ENCODE assay signal across 10 cellular contexts in the genomic region with DNA sequence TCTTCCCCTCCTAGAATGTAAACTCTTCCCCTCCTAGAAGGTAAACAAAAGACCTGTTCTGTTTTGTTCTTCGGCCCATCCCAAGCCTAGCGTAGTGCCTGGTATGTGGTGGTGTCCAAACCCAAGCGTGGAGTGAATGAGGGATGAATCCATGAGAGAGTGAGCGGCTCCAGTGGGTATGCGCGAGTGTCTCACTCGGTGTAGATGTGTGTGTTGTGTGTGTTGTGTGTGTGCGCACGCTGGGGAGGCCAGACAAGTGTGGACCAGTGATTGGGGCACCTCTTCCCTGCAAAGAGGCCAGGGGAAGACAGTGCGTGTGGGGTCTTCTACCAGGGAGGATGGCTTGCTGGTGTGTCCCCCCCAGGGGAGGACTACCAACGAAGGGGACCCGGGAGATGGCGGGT. TPM values are rescaled to one million over a fixed set of nuclear protein-coding genes. Genes with fewer than 3 reads are reported as not detected.
A peak's percentile ranks its signal among the peaks of the same experiment; 100 is the strongest.
DNase-seq lines count a peak whose midpoint lies in the region; ATAC-seq and TF ChIP-seq lines count a peak whose summit lies in the region.
"Had no signal": no experiment of that assay in that cellular context is flagged by ENCODE, and none has a peak within 500 bp of the region (broad histone marks: within the 10 kb centered on the region; RNA-seq: fewer than 3 reads in every experiment).

No MANE protein-coding gene starts in this region.

- no peak overlapping the region for H3K27ac Mint-ChIP-seq in stimulated activated naive CD8-positive, alpha-beta T cell treated with anti-CD3 and anti-CD28 coated beads, Interleukin-15, Interleukin-2, amounts not matched to agents 100 ng/mL and 50 ng/mL, for 24 hours
- H3K27ac Mint-ChIP-seq in natural killer cell: peak overlapping the region; percentile 25 to 82

- no peak for ATAC-seq in stimulated activated naive CD8-positive, alpha-beta T cell treated with anti-CD3 and anti-CD28 coated beads, Interleukin-15, Interleukin-2, amounts not matched to agents 100 U/mL and 50 U/mL, for 24 hours
- ATAC-seq in natural killer cell (no peak), GM18505 (IDR thresholded peaks at IDR 0.05; ENCODE audit: unreplicated experiment) (no peak)

- H3K4me3 ChIP-seq in epithelial cell of esophagus (ENCODE audit: low read length): peak overlapping the region; percentile 56

- peaks cover 56% of the 10 kb centered on the region for H3K27me3 Mint-ChIP-seq in stimulated activated naive CD8-positive, alpha-beta T cell treated with anti-CD3 and anti-CD28 coated beads, Interleukin-15, Interleukin-2, amounts not matched to agents 100 ng/mL and 50 ng/mL, for 24 hours
- H3K27me3 Mint-ChIP-seq in natural killer cell (ENCODE audit: low read depth in 2 of 2): peaks cover 20 to 24% of the 10 kb centered on the region in 2 donors

- no peak for DNase-seq in stimulated activated naive CD8-positive, alpha-beta T cell treated with anti-CD3 and anti-CD28 coated beads, Interleukin-15, Interleukin-2, amounts not matched to agents 100 U/mL and 50 U/mL, for 24 hours
- DNase-seq in epithelial cell of esophagus (ENCODE audit: low read depth) (peak; percentile 45), natural killer cell (no peak), posterior cingulate gyrus (no peak), HPDE6-E6E7 (ENCODE audit: extremely low spot score) (no peak), putamen (ENCODE audit: low spot score) (no peak)
- DNase-seq: mammary epithelial cell, NCI-H1694 treated with DMSO at 0.1 percent for 48 hours had no signal

- peaks cover 7% of the 10 kb centered on the region for H3K9me3 Mint-ChIP-seq in stimulated activated naive CD8-positive, alpha-beta T cell treated with anti-CD3 and anti-CD28 coated beads, Interleukin-15, Interleukin-2, amounts not matched to agents 100 ng/mL and 50 ng/mL, for 24 hours
- no peaks in the 10 kb centered on the region for H3K9me3 Mint-ChIP-seq in natural killer cell

- no peak for TF ChIP-seq POLR2A in GM18505 (IDR thresholded peaks at IDR 0.05; ENCODE audit: borderline replicate concordance, extremely low read depth, insufficient read depth, insufficient read length)

- H3K4me3 Mint-ChIP-seq in stimulated activated naive CD8-positive, alpha-beta T cell treated with anti-CD3 and anti-CD28 coated beads, Interleukin-15, Interleukin-2, amounts not matched to agents 100 ng/mL and 50 ng/mL, for 24 hours: peak overlapping the region; percentile 55
- H3K4me3 Mint-ChIP-seq in natural killer cell: peak overlapping the region; percentile 91

- TF ChIP-seq CTCF in epithelial cell of esophagus (IDR thresholded peaks at IDR 0.05; ENCODE audit: insufficient read depth, low read depth, low read length, missing control alignments) (no peak), natural killer cell (IDR thresholded peaks at IDR 0.05) (no peak)

- H3K4me1 Mint-ChIP-seq in stimulated activated naive CD8-positive, alpha-beta T cell treated with anti-CD3 and anti-CD28 coated beads, Interleukin-15, Interleukin-2, amounts not matched to agents 100 ng/mL and 50 ng/mL, for 24 hours (ENCODE audit: low read depth): peaks cover 10% of the 10 kb centered on the region
- H3K4me1 Mint-ChIP-seq in natural killer cell: peaks cover 14 to 17% of the 10 kb centered on the region in 2 donors

- no peaks in the 10 kb centered on the region for H3K36me3 Mint-ChIP-seq in stimulated activated naive CD8-positive, alpha-beta T cell treated with anti-CD3 and anti-CD28 coated beads, Interleukin-15, Interleukin-2, amounts not matched to agents 100 ng/mL and 50 ng/mL, for 24 hours (ENCODE audit: low read depth)
- no peaks in the 10 kb centered on the region for H3K36me3 Mint-ChIP-seq in natural killer cell

- intact Hi-C loops in natural killer cell (cut with micrococcal nuclease): no loop called here
- intact Hi-C loops in posterior cingulate gyrus (cut with DNase I): no loop called here

RNA-seq across cellular contexts. Expression of a gene that starts 0.4 kb away (rescaled TPM):
- 1 to 10 TPM in 1 of 3 donors, under 1 TPM in 2; 0.26 to 2.2 (median 0.79) TPM for total RNA-seq in natural killer cell

RNA-seq across cellular contexts. Expression of a gene that starts 19.8 kb away (rescaled TPM):
- total RNA-seq in natural killer cell: 10 to 100 TPM in 1 of 3 donors, 1 to 10 TPM in 2; 5.0 to 10.4 (median 7.8) TPM

RNA-seq across cellular contexts. Expression of a gene that starts 57.8 kb away (rescaled TPM):
- total RNA-seq in natural killer cell: under 1 TPM in 2 of 3 donors, not detected in 1; 0.63 TPM
